In genomic region chr5:140239939-140240700, GRCh38 we compare ENCODE assay signal across 8 cellular contexts.
A peak's percentile ranks its signal among the peaks of the same experiment; 100 is the strongest.
DNase-seq lines count a peak whose midpoint lies in the region; ATAC-seq, FAIRE-seq and TF ChIP-seq lines count a peak whose summit lies in the region.

No MANE protein-coding gene starts in this region.

- peaks cover 26% of the 10 kb centered on the region for H3K4me1 ChIP-seq in A673 (ENCODE audit: insufficient read depth, low read length, poor library complexity, severe bottlenecking)

- intact Hi-C loops in A673 (cut with micrococcal nuclease; ENCODE audit: unreplicated experiment), result no loop called here
- intact Hi-C loops in left colon (cut with DNase I, micrococcal nuclease), result loop anchor here in 1 of 2 donors (5.0 kb wide), 1 partner anchor 117 kb away; no protein-coding TSS in a partner anchor

- FAIRE-seq in GM18507 (lab: Jason Lieb, UNC), result peak; percentile 69

- no peaks in the 10 kb centered on the region for H3K27me3 ChIP-seq in A673 (replicated peaks; ENCODE audit: insufficient read depth, low read depth, low read length, poor library complexity)

- DNase-seq in A673 (ENCODE audit: low spot score) (peak; percentile 80), GM18507 (ENCODE audit: extremely low spot score, insufficient read length, low read depth) (peak; percentile 46), Kasumi-1 (lab: John Stamatoyannopoulos, UW) (peak; percentile 70 to 79), left colon (peak; percentile 68 to 77)
- peak; percentile 8 to 48 (median 18) for DNase-seq in activated CD4-positive, CD25-positive, alpha-beta regulatory T cell (lab: John Stamatoyannopoulos, UW)
- DNase-seq in central memory CD4-positive, alpha-beta T cell, result peak; percentile 42
- peak; percentile 68 for DNase-seq in stimulated activated CD4-positive, alpha-beta T cell treated with anti-CD3 and anti-CD28 coated beads, Interleukin-4, amount 100 ng/mL, for 24 hours

- peaks cover under 1% of the 10 kb centered on the region for H3K36me3 ChIP-seq in A673 (ENCODE audit: insufficient read depth, low read length, poor library complexity, severe bottlenecking)

- no peaks in the 10 kb centered on the region for H3K9me3 ChIP-seq in A673 (ENCODE audit: low read depth, low read length, poor library complexity, severe bottlenecking)

- no TSS peak for BruUV-seq in A673 (replicated peaks; lab: Mats Ljungman, UMichigan)

- peak; percentile 40 for ATAC-seq in left colon
- no peak for ATAC-seq in GM19467 (IDR thresholded peaks at IDR 0.05; ENCODE audit: unreplicated experiment)

- no peak overlapping the region for H3K27ac ChIP-seq in A673 (ENCODE audit: low read depth, low read length, poor library complexity, severe bottlenecking)

- H3K4me3 ChIP-seq in A673 (ENCODE audit: low read depth, low read length, poor library complexity, severe bottlenecking), result no peak overlapping the region

- peak; percentile 81 for TF ChIP-seq CTCF in A673 (conservative IDR thresholded peaks at IDR 0.05; ENCODE audit: low read depth, low read length)

- POLR2A ChIA-PET in A673 (lab: Charles Lee; ENCODE audit: low non-redundant PET), result no interaction called here

- CTCF ChIA-PET in A673 (lab: Charles Lee), result interaction anchor here (0.6 to 2.8 kb wide), 14 partner anchors 9 to 145 kb away, joined by 3 to 45 read pairs (median 4); partner anchors contain the start of genes HBEGF and SLC4A9

Comparison
In these comparisons a context has a peak if more than half of its experiments do, and no peak if none do; other contexts are left out.
1. DNase-seq: peak in every context shown above with its lines; median percentile 80 in A673; 74 in Kasumi-1; 72 in left colon; 68 in stimulated activated CD4-positive, alpha-beta T cell treated with anti-CD3 and anti-CD28 coated beads, Interleukin-4, amount 100 ng/mL, for 24 hours; 46 in GM18507; 42 in central memory CD4-positive, alpha-beta T cell; 18 in activated CD4-positive, CD25-positive, alpha-beta regulatory T cell.